8 cellular contexts compared by ENCODE assay signal in genomic region chr15:50910426-50910795, GRCh38. TPM values are rescaled to one million over a fixed set of nuclear protein-coding genes. Genes with fewer than 3 reads are reported as not detected.
DNase-seq lines count a peak whose midpoint lies in the region; ATAC-seq and TF ChIP-seq lines count a peak whose summit lies in the region.
"Not testable (repeated sequence)": the region's sequence is repeated elsewhere in the genome, so short reads cannot be mapped to it uniquely, and the experiment has no call there.

No MANE protein-coding gene starts in this region.

- not testable (repeated sequence) for TF ChIP-seq CTCF in astrocyte of the spinal cord (IDR thresholded peaks at IDR 0.05; ENCODE audit: low read depth, low read length); esophagus muscularis mucosa (IDR thresholded peaks at IDR 0.05); lower lobe of right lung (IDR thresholded peaks at IDR 0.05)

- DNase-seq in ACHN: peak; percentile 24
- peak; percentile 17 for DNase-seq in Daoy (ENCODE audit: low read depth)
- peak; percentile 86 for DNase-seq in M059J (ENCODE audit: low read depth)
- DNase-seq in activated CD4-positive, alpha-beta memory T cell treated with anti-CD3 and anti-CD28 coated beads for 36 hours; esophagus muscularis mucosa (ENCODE audit: extremely low spot score); lower lobe of right lung: not testable (repeated sequence)
- peak; percentile 81 for DNase-seq in astrocyte of the spinal cord (ENCODE audit: low read depth, low spot score)
- DNase-seq in skeletal muscle cell (ENCODE audit: low read depth): peak; percentile 61

- not testable (repeated sequence) for H3K27ac Mint-ChIP-seq in activated CD4-positive, alpha-beta memory T cell treated with anti-CD3 and anti-CD28 coated beads for 36 hours

- intact Hi-C loops in activated CD4-positive, alpha-beta memory T cell treated with anti-CD3 and anti-CD28 coated beads for 36 hours (cut with micrococcal nuclease); esophagus muscularis mucosa (cut with DNase I); lower lobe of right lung (cut with DNase I): not testable (repeated sequence)

- not testable (repeated sequence) for TF ChIP-seq POLR2A in esophagus muscularis mucosa (IDR thresholded peaks at IDR 0.05; ENCODE audit: low read depth)

- not testable (repeated sequence) for ATAC-seq in lower lobe of right lung

- WGBS in esophagus muscularis mucosa: 37% methylated on average over 3 of the region's 3 CpGs

- H3K9me3 ChIP-seq in esophagus muscularis mucosa, lower lobe of right lung: not testable (repeated sequence)

- not testable (repeated sequence) for H3K4me3 ChIP-seq in astrocyte of the spinal cord (ENCODE audit: low read depth, low read length); lower lobe of right lung; skeletal muscle cell (ENCODE audit: low read depth, low read length)
- H3K4me3 ChIP-seq in esophagus muscularis mucosa: peak overlapping the region in 2 of 4 donors; percentile 76 to 93

- H3K36me3 ChIP-seq in esophagus muscularis mucosa (peaks cover 9 to 37% (median 20%) of the 10 kb centered on the region in 4 donors), lower lobe of right lung (peaks cover 38% of the 10 kb centered on the region)

- in situ Hi-C loops in ACHN (cut with HindIII; ENCODE audit: low pct_ligation_motif_present, low pct_unique_long_range_greater_than_20kb, low sequenced_read_pairs); astrocyte of the spinal cord (cut with HindIII; ENCODE audit: low sequenced_read_pairs): not testable (repeated sequence)

- H3K27me3 Mint-ChIP-seq in activated CD4-positive, alpha-beta memory T cell treated with anti-CD3 and anti-CD28 coated beads for 36 hours: not testable (repeated sequence)

- H3K36me3 Mint-ChIP-seq in activated CD4-positive, alpha-beta memory T cell treated with anti-CD3 and anti-CD28 coated beads for 36 hours: peaks cover 16% of the 10 kb centered on the region

- TF ChIP-seq EP300 in esophagus muscularis mucosa (IDR thresholded peaks at IDR 0.05): not testable (repeated sequence)

- peak overlapping the region; percentile 93 for H3K4me3 Mint-ChIP-seq in activated CD4-positive, alpha-beta memory T cell treated with anti-CD3 and anti-CD28 coated beads for 36 hours

- H3K4me1 ChIP-seq in esophagus muscularis mucosa: peaks cover 33 to 36% (median 34%) of the 10 kb centered on the region in 4 donors
- H3K4me1 ChIP-seq in lower lobe of right lung: peaks cover 40% of the 10 kb centered on the region

- not testable (repeated sequence) for H3K27me3 ChIP-seq in esophagus muscularis mucosa; lower lobe of right lung (ENCODE audit: low read depth)

- peaks cover 19% of the 10 kb centered on the region for H3K4me1 Mint-ChIP-seq in activated CD4-positive, alpha-beta memory T cell treated with anti-CD3 and anti-CD28 coated beads for 36 hours (ENCODE audit: low read depth)

- H3K27ac ChIP-seq in esophagus muscularis mucosa (replicated peaks in 1 of 4) (peak overlapping the region; percentile 21 to 94 (median 34)), lower lobe of right lung (peak overlapping the region; percentile 21)

- H3K9me3 Mint-ChIP-seq in activated CD4-positive, alpha-beta memory T cell treated with anti-CD3 and anti-CD28 coated beads for 36 hours: not testable (repeated sequence)

- CTCF ChIA-PET in activated CD4-positive, alpha-beta memory T cell treated with anti-CD3 and anti-CD28 coated beads for 36 hours (lab: Charles Lee): interaction anchor here (2.0 kb wide), 1 partner anchor 29 kb away, joined by 11 read pairs; no protein-coding TSS in a partner anchor

- POLR2A ChIA-PET in activated CD4-positive, alpha-beta memory T cell treated with anti-CD3 and anti-CD28 coated beads for 36 hours (lab: Charles Lee): not testable (repeated sequence)

RNA-seq across cellular contexts. Expression of gene AP4E1, which starts 1.9 kb away (rescaled TPM):
- 16.4 and 18.7 TPM in 2 replicates for total RNA-seq in Daoy (2014; rRNA removed; shearing (Covaris generic))
- total RNA-seq in M059J (2014; rRNA removed; shearing (Covaris generic)): 9.5 and 13.9 TPM in 2 replicates
- 10 to 100 TPM; 12.0 to 12.7 TPM for total RNA-seq in activated CD4-positive, alpha-beta memory T cell treated with anti-CD3 and anti-CD28 coated beads for 36 hours
- total RNA-seq in esophagus muscularis mucosa: 10 to 100 TPM in 2 of 4 donors, 1 to 10 TPM in 2; 9.9 to 13.2 (median 10.6) TPM
- total RNA-seq in lower lobe of right lung: 11.3 TPM
